Comparison of ENCODE assay signal across 10 cellular contexts in the genomic region with DNA sequence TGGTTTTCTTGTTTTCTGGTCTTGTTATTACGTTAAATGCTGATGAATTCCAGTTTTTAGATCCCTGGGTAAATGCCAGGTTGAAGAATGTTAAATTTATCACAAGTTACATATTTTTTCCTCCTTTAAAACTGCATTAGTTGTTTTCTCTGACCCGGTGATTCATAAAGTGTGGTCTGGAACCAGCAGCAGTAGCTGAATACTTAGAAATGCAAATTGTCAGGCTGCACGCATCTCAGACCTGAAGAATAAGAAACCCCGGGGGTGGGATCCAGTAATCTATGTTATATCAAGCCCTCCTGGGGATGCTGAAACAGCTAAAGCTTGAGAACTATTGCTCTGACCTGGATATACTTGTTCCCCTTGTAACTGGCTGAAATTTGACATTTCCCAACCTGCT.
DNase-seq lines count a peak whose midpoint lies in the region; ATAC-seq and TF ChIP-seq lines count a peak whose summit lies in the region.
"Had no signal": no experiment of that assay in that cellular context is flagged by ENCODE, and none has a peak within 500 bp of the region (broad histone marks: within the 10 kb centered on the region; RNA-seq: fewer than 3 reads in every experiment).

No MANE protein-coding gene starts in this region.

- H3K36me3 ChIP-seq in GM23248 (ENCODE audit: low read depth): no peaks in the 10 kb centered on the region
- no peaks in the 10 kb centered on the region for H3K36me3 ChIP-seq in heart right ventricle
- no peaks in the 10 kb centered on the region for H3K36me3 ChIP-seq in stomach

- no peaks in the 10 kb centered on the region for H3K9me2 ChIP-seq in GM23248 (ENCODE audit: insufficient read depth)

- in situ Hi-C loops in GM23248 (cut with MboI): no loop called here

- intact Hi-C loops in heart right ventricle (cut with DNase I) (no loop called here), stomach (cut with DNase I; ENCODE audit: low total_unique reads) (no loop called here), head of caudate nucleus (cut with DNase I) (no loop called here)

- ATAC-seq in GM19035 (IDR thresholded peaks at IDR 0.05; ENCODE audit: unreplicated experiment): peak; percentile 85
- peak; percentile 73 for ATAC-seq in HG03457 (IDR thresholded peaks at IDR 0.05; ENCODE audit: unreplicated experiment)
- no peak for ATAC-seq in heart right ventricle
- ATAC-seq: foreskin keratinocyte had no signal

- no peaks in the 10 kb centered on the region for H3F3A ChIP-seq in GM23248 (ENCODE audit: insufficient read depth)

- WGBS in GM23248 (ENCODE audit: low coverage in 1 of 2, low lambda C conversion rate in 2 of 2, missing lambda C conversion rate in 2 of 2), 2 experiments: 22 to 23% methylated on average over 4 of the region's 4 CpGs
- 51 to 58% methylated on average over 4 of the region's 4 CpGs for WGBS in heart right ventricle, 2 donors
- WGBS in stomach, 5 donors: 42 to 74% (median 61%) methylated on average over 4 of the region's 4 CpGs

- H3K27ac ChIP-seq in GM23248 (no peak overlapping the region), heart right ventricle (no peak overlapping the region), stomach (no peak overlapping the region)
- H3K27ac ChIP-seq: foreskin keratinocyte had no signal

- H3K9me3 ChIP-seq in GM23248 (ENCODE audit: low read depth) (no peaks in the 10 kb centered on the region), heart right ventricle (no peaks in the 10 kb centered on the region), stomach (no peaks in the 10 kb centered on the region)

- no peaks in the 10 kb centered on the region for H3K4me1 ChIP-seq in GM23248 (ENCODE audit: insufficient read depth)
- H3K4me1 ChIP-seq in heart right ventricle: no peaks in the 10 kb centered on the region
- no peaks in the 10 kb centered on the region for H3K4me1 ChIP-seq in stomach
- H3K4me1 ChIP-seq: foreskin keratinocyte had no signal

- H3K27me3 ChIP-seq in GM23248 (replicated peaks; ENCODE audit: insufficient read depth) (no peaks in the 10 kb centered on the region), heart right ventricle (peaks cover 0 to 11% (median 3%) of the 10 kb centered on the region in 7 donors), stomach (no peaks in the 10 kb centered on the region)
- H3K27me3 ChIP-seq: foreskin keratinocyte had no signal

- no peak overlapping the region for H2AFZ ChIP-seq in GM23248

- H4K20me1 ChIP-seq in GM23248 (ENCODE audit: insufficient read depth): no peaks in the 10 kb centered on the region

- no peak for TF ChIP-seq POLR2A in stomach (IDR thresholded peaks at IDR 0.05)

- H3K4me3 ChIP-seq in GM23248: no peak overlapping the region
- no peak overlapping the region for H3K4me3 ChIP-seq in heart right ventricle
- H3K4me3 ChIP-seq in stomach: no peak overlapping the region

- H3K9ac ChIP-seq in GM23248: no peak overlapping the region

- TF ChIP-seq EP300 in stomach (IDR thresholded peaks at IDR 0.05): no peak

- peak; percentile 37 for DNase-seq in GM23248
- peak; percentile 40 for DNase-seq in fibroblast of peridontal ligament (ENCODE audit: extremely low read depth)
- no peak for DNase-seq in heart right ventricle
- no peak for DNase-seq in stomach
- DNase-seq in NCI-H2171 (lab: John Stamatoyannopoulos, UW): no peak
- DNase-seq in head of caudate nucleus: no peak
- DNase-seq: foreskin keratinocyte, NCI-H1048 had no signal

- no peaks in the 10 kb centered on the region for H3K79me2 ChIP-seq in GM23248 (ENCODE audit: insufficient read depth)

- TF ChIP-seq CTCF in heart right ventricle (IDR thresholded peaks at IDR 0.05) (no peak), stomach (IDR thresholded peaks at IDR 0.05) (no peak)

- H3K4me2 ChIP-seq in GM23248 (ENCODE audit: unreplicated experiment): no peak overlapping the region

Comparison
In these comparisons a context has a peak if more than half of its experiments do, and no peak if none do; other contexts are left out.
1. ATAC-seq: peak in GM19035 (single experiment) and HG03457 (single experiment); none in heart right ventricle (0 of 8).
2. DNase-seq: peak in GM23248 (single experiment) and fibroblast of peridontal ligament (single experiment); none in heart right ventricle (0 of 2), stomach (single experiment), NCI-H2171 (single experiment) and head of caudate nucleus (0 of 42).